ENCODE assay signal across 8 cellular contexts in genomic region chr1:101238041-101238515, GRCh38. TPM values are rescaled to one million over a fixed set of nuclear protein-coding genes. Genes with fewer than 3 reads are reported as not detected.
DNase-seq lines count a peak whose midpoint lies in the region; ATAC-seq and TF ChIP-seq lines count a peak whose summit lies in the region.

No MANE protein-coding gene starts in this region.

- no peaks in the 10 kb centered on the region for H3K79me2 ChIP-seq in mesendoderm (ENCODE audit: control insufficient read depth, insufficient read depth, low read length)

- H3K9me3 ChIP-seq in thyroid gland = no peaks in the 10 kb centered on the region

- DNase-seq in T-helper 2 cell = peak in 4 of 5 experiments; percentile 21 to 85 (median 37)
- no peak for DNase-seq in cardiac fibroblast (ENCODE audit: low read depth in 2 of 2)
- DNase-seq in naive B cell = peak; percentile 63
- DNase-seq in thyroid gland = no peak
- no peak for DNase-seq in DMS79 treated with DMSO at 0.1 percent for 48 hours (lab: John Stamatoyannopoulos, UW)
- DNase-seq in mesendoderm = no peak
- DNase-seq in NCI-H2227 (lab: John Stamatoyannopoulos, UW; ENCODE audit: unreplicated experiment) = no peak

- H3K4me3 Mint-ChIP-seq in naive B cell = peak overlapping the region; percentile 87 to 99 (median 98)

- H3K23ac ChIP-seq in mesendoderm (ENCODE audit: low read length) = no peak overlapping the region

- peaks cover 0 to 1% (median 0%) of the 10 kb centered on the region in 7 donors for H3K9me3 Mint-ChIP-seq in naive B cell

- H3K9ac ChIP-seq in mesendoderm (ENCODE audit: low read length) = no peak overlapping the region

- H3K4me1 ChIP-seq in thyroid gland (peaks cover 7 to 13% of the 10 kb centered on the region in 2 donors), mesendoderm (ENCODE audit: control insufficient read depth, low read depth, low read length) (peaks cover 4% of the 10 kb centered on the region)

- no peaks in the 10 kb centered on the region for H3K36me3 ChIP-seq in thyroid gland
- H3K36me3 ChIP-seq in mesendoderm (ENCODE audit: control insufficient read depth, insufficient read depth, low read length) = no peaks in the 10 kb centered on the region

- H3K36me3 Mint-ChIP-seq in naive B cell = peaks cover 14 to 50% of the 10 kb centered on the region in 2 donors

- no peak for TF ChIP-seq CTCF in cardiac fibroblast (IDR thresholded peaks at IDR 0.05; ENCODE audit: low read depth, low read length)
- TF ChIP-seq CTCF in thyroid gland (IDR thresholded peaks at IDR 0.05) = no peak

- H4K5ac ChIP-seq in mesendoderm (ENCODE audit: low read length) = no peak overlapping the region

- peak overlapping the region; percentile 82 to 98 (median 98) for H3K27ac Mint-ChIP-seq in naive B cell

- no peak overlapping the region for H2BK15ac ChIP-seq in mesendoderm (replicated peaks; ENCODE audit: low read depth)

- H3K27me3 ChIP-seq in thyroid gland = no peaks in the 10 kb centered on the region
- peaks cover 5% of the 10 kb centered on the region for H3K27me3 ChIP-seq in mesendoderm (ENCODE audit: insufficient read depth, low read length, poor library complexity)

- no peak overlapping the region for H3K4me2 ChIP-seq in mesendoderm (ENCODE audit: low read length)

- no peak overlapping the region for H3K18ac ChIP-seq in mesendoderm (ENCODE audit: low read length)

- WGBS in thyroid gland, 2 donors = 18 to 34% methylated on average over 13 of the region's 13 CpGs
- no CpG with 5 or more reads among the region's 13 CpGs for WGBS in mesendoderm (ENCODE audit: extremely low coverage, insufficient coverage, low lambda C conversion rate)

- intact Hi-C loops in thyroid gland (cut with DNase I) = loop anchor here (5.0 kb wide), 1 partner anchor 316 kb away; no protein-coding TSS in a partner anchor

- no peak overlapping the region for H2BK5ac ChIP-seq in mesendoderm (ENCODE audit: low read length)

- H2AK5ac ChIP-seq in mesendoderm (ENCODE audit: low read length) = no peak overlapping the region

- H3K27me3 Mint-ChIP-seq in naive B cell = no peaks in the 10 kb centered on the region

- H3K27ac ChIP-seq in thyroid gland (peak overlapping the region; percentile 51 to 87 (median 70)), mesendoderm (ENCODE audit: low read depth, low read length) (no peak overlapping the region)

- H4K8ac ChIP-seq in mesendoderm (ENCODE audit: low read depth, low read length) = no peak overlapping the region

- no peak overlapping the region for H3K4ac ChIP-seq in mesendoderm (ENCODE audit: low read depth, low read length)

- ATAC-seq in GM19351 (IDR thresholded peaks at IDR 0.05; ENCODE audit: unreplicated experiment) (peak; percentile 21), naive B cell (ENCODE audit: low read depth in 2 of 2) (peak; percentile 29 to 34)

- peak overlapping the region; percentile 73 to 78 for H3K4me3 ChIP-seq in cardiac fibroblast (replicated peaks in 1 of 2; ENCODE audit: low read depth in 2 of 2, low read length in 2 of 2)
- peak overlapping the region in 1 of 3 donors; percentile 45 for H3K4me3 ChIP-seq in thyroid gland (replicated peaks in 1 of 3)
- H3K4me3 ChIP-seq in mesendoderm (ENCODE audit: low read length) = no peak overlapping the region

- H2BK120ac ChIP-seq in mesendoderm (ENCODE audit: low read depth, low read length) = no peak overlapping the region

- TF ChIP-seq POLR2A in thyroid gland (IDR thresholded peaks at IDR 0.05) = no peak

- H3K4me1 Mint-ChIP-seq in naive B cell = peaks cover 54 to 67% (median 62%) of the 10 kb centered on the region in 3 donors

- no peaks in the 10 kb centered on the region for H3K79me1 ChIP-seq in mesendoderm (ENCODE audit: low read length)

- H3K56ac ChIP-seq in mesendoderm (ENCODE audit: low read length) = no peak overlapping the region

RNA-seq across cellular contexts. Expression of gene S1PR1, which starts 1.3 kb away (rescaled TPM):
- polyA plus RNA-seq in naive B cell (ENCODE audit: low read depth in 6 of 6) = 100 to 1,000 TPM; 102 to 159 (median 133) TPM
- 10 to 100 TPM; 34.5 to 92.7 (median 67.0) TPM for total RNA-seq in thyroid gland
- polyA plus RNA-seq in mesendoderm (2013, experiment 1 of 2) = 0.52 TPM
- polyA plus RNA-seq in mesendoderm (2013, experiment 2 of 2) = 0.53 TPM

Comparison
In these comparisons a context has a peak if more than half of its experiments do, and no peak if none do; other contexts are left out.
1. DNase-seq: peak in T-helper 2 cell (4 of 5) and naive B cell (single experiment); none in cardiac fibroblast (0 of 2), thyroid gland (0 of 2), DMS79 treated with DMSO at 0.1 percent for 48 hours (single experiment), mesendoderm (single experiment) and NCI-H2227 (single experiment).